Comparison of ENCODE assay signal across 8 cellular contexts in genomic region chr12:14384783-14385638, GRCh38. TPM values are rescaled to one million over a fixed set of nuclear protein-coding genes. Genes with fewer than 3 reads are reported as not detected.
DNase-seq lines count a peak whose midpoint lies in the region; TF ChIP-seq lines count a peak whose summit lies in the region.

No MANE protein-coding gene starts in this region.

- peak overlapping the region; percentile 30; the same call in 1 of the 2 replicates for H3K4me2 ChIP-seq in MM.1S (ENCODE audit: low read depth, low read length)
- peak overlapping the region; percentile 42 for H3K4me2 ChIP-seq in SK-N-SH
- H3K4me2 ChIP-seq in hepatocyte = peak overlapping the region; percentile 67

- H3K9ac ChIP-seq in MM.1S (ENCODE audit: low read length) (no peak overlapping the region; the same call in 1 of the 2 replicates), SK-N-SH (peak overlapping the region; percentile 50; the same call in 1 of the 2 replicates)

- H3K79me2 ChIP-seq in MM.1S (ENCODE audit: low read length) (peaks cover 85% of the 10 kb centered on the region), SK-N-SH (ENCODE audit: insufficient read depth) (peaks cover 82% of the 10 kb centered on the region), hepatocyte (peaks cover 93% of the 10 kb centered on the region)

- DNase-seq in GM12865 (ENCODE audit: low read depth) (peak; percentile 97), HAP-1 (ENCODE audit: low spot score in 2 of 2) (peak; percentile 71 to 76), MM.1S (peak; percentile 55), SK-N-SH (peak; percentile 60), astrocyte of the hippocampus (ENCODE audit: low read depth, low spot score) (peak; percentile 95), hepatocyte (ENCODE audit: low spot score) (peak; percentile 75), retinal pigment epithelial cell (ENCODE audit: low read depth) (peak; percentile 91), ureter (ENCODE audit: low spot score) (no peak)

- H3K27ac ChIP-seq in MM.1S (ENCODE audit: low read length) (peak overlapping the region; percentile 15; the same call in 1 of the 2 replicates), SK-N-SH (ENCODE audit: low read depth in 2 of 2, low read length in 1 of 2) (peak overlapping the region; percentile 70 to 96), hepatocyte (peak overlapping the region; percentile 84)

- peak overlapping the region; percentile 80 for H3K4me3 ChIP-seq in GM12865 (ENCODE audit: low read depth, low read length)
- H3K4me3 ChIP-seq in HAP-1 = no peak overlapping the region
- H3K4me3 ChIP-seq in MM.1S (ENCODE audit: low read length) = peak overlapping the region; percentile 6; the same call in 1 of the 2 replicates
- H3K4me3 ChIP-seq in SK-N-SH (ENCODE audit: low read depth in 2 of 2, low read length in 1 of 2) = peak overlapping the region; percentile 7 to 34; a peak in 3 of 4 replicates
- peak overlapping the region; percentile 5 for H3K4me3 ChIP-seq in hepatocyte
- H3K4me3 ChIP-seq in retinal pigment epithelial cell (ENCODE audit: low read length) = peak overlapping the region; percentile 37

- H3K36me3 ChIP-seq in HAP-1 (replicated peaks) = no peaks in the 10 kb centered on the region
- no peaks in the 10 kb centered on the region for H3K36me3 ChIP-seq in MM.1S (replicated peaks; ENCODE audit: insufficient read depth, low read length)
- peaks cover under 1 to 13% of the 10 kb centered on the region in 2 experiments for H3K36me3 ChIP-seq in SK-N-SH (replicated peaks in 1 of 2; ENCODE audit: control insufficient read depth in 1 of 2, insufficient read depth in 2 of 2, low read length in 1 of 2)
- no peaks in the 10 kb centered on the region for H3K36me3 ChIP-seq in hepatocyte (replicated peaks; ENCODE audit: insufficient read depth, low read depth)

- H3F3A ChIP-seq in MM.1S (ENCODE audit: insufficient read depth, low read length) = no peaks in the 10 kb centered on the region
- H3F3A ChIP-seq in SK-N-SH (replicated peaks; ENCODE audit: insufficient read depth) = peaks cover 3% of the 10 kb centered on the region

- no peaks in the 10 kb centered on the region for H3K27me3 ChIP-seq in HAP-1 (ENCODE audit: low read depth)
- H3K27me3 ChIP-seq in MM.1S (replicated peaks; ENCODE audit: insufficient read depth, low read length) = no peaks in the 10 kb centered on the region
- H3K27me3 ChIP-seq in SK-N-SH (ENCODE audit: insufficient read depth) = no peaks in the 10 kb centered on the region
- H3K27me3 ChIP-seq in hepatocyte = no peaks in the 10 kb centered on the region

- no peaks in the 10 kb centered on the region for H4K20me1 ChIP-seq in MM.1S (ENCODE audit: insufficient read depth, low read length)
- no peaks in the 10 kb centered on the region for H4K20me1 ChIP-seq in SK-N-SH (ENCODE audit: insufficient read depth)
- H4K20me1 ChIP-seq in hepatocyte (ENCODE audit: insufficient read depth, poor library complexity, severe bottlenecking) = no peaks in the 10 kb centered on the region

- in situ Hi-C loops in HAP-1 (cut with MboI; ENCODE audit: low sequenced_read_pairs) = no loop called here

- peak in 1 of 2 experiments; percentile 58; a peak in 2 of 4 replicates for TF ChIP-seq EP300 in SK-N-SH (IDR thresholded peaks at IDR 0.05; ENCODE audit: borderline replicate concordance in 1 of 2, low read depth in 1 of 2, low read length in 1 of 2)

- no peak overlapping the region for H2AFZ ChIP-seq in MM.1S (ENCODE audit: low read length)
- H2AFZ ChIP-seq in SK-N-SH (ENCODE audit: low read depth) = peak overlapping the region; percentile 83
- H2AFZ ChIP-seq in hepatocyte = peak overlapping the region; percentile 9

- H3K9me2 ChIP-seq in MM.1S (replicated peaks; ENCODE audit: insufficient read depth, low read length) (no peaks in the 10 kb centered on the region), SK-N-SH (peaks cover 6% of the 10 kb centered on the region; the same call in 1 of the 2 replicates), hepatocyte (replicated peaks; ENCODE audit: insufficient read depth) (no peaks in the 10 kb centered on the region)

- POLR2A ChIA-PET in SK-N-SH (lab: Yijun Ruan, JAX) = interaction anchor here (0.9 to 1.8 kb wide), 3 partner anchors 10 to 127 kb away, joined by 6 to 10 read pairs (median 9); partner anchors contain the start of gene ATF7IP

- peak; percentile 21; the same call in 1 of the 2 replicates for TF ChIP-seq RAD21 in SK-N-SH (IDR thresholded peaks at IDR 0.05; ENCODE audit: low read length)

- CTCF ChIA-PET in SK-N-SH (lab: Yijun Ruan, JAX) = interaction anchor here (0.6 to 2.9 kb wide), 8 partner anchors 9 to 385 kb away, joined by 3 to 10 read pairs (median 3); partner anchors contain the start of gene ATF7IP

- 0% methylated on average over 2 of the region's 2 CpGs for WGBS in SK-N-SH (ENCODE audit: low lambda C conversion rate)
- WGBS in hepatocyte (ENCODE audit: low lambda C conversion rate, missing lambda C conversion rate) = 5% methylated on average over 2 of the region's 2 CpGs

- H3K9me3 ChIP-seq in HAP-1 (peaks cover 6% of the 10 kb centered on the region), MM.1S (replicated peaks; ENCODE audit: insufficient read depth, low read length) (no peaks in the 10 kb centered on the region), SK-N-SH (0 out of 2 replicates have a peak, but pooled peaks cover 8% of the 10 kb centered on the region), hepatocyte (ENCODE audit: low read depth) (peaks cover 13% of the 10 kb centered on the region)

- TF ChIP-seq CTCF in GM12865 (IDR thresholded peaks at IDR 0.05; ENCODE audit: insufficient read depth, low read depth, low read length, missing control alignments) (no peak), MM.1S (IDR thresholded peaks at IDR 0.05; ENCODE audit: low read length) (no peak), SK-N-SH (IDR thresholded peaks at IDR 0.05) (no peak), hepatocyte (IDR thresholded peaks at IDR 0.05; ENCODE audit: poor library complexity) (no peak), retinal pigment epithelial cell (conservative IDR thresholded peaks at IDR 0.05; ENCODE audit: low read depth, low read length) (no peak)

- H3K4me1 ChIP-seq in HAP-1 (peaks cover 21% of the 10 kb centered on the region), MM.1S (ENCODE audit: low read length) (peaks cover 5% of the 10 kb centered on the region; the same call in 1 of the 2 replicates), SK-N-SH (ENCODE audit: control insufficient read depth in 1 of 2, insufficient read depth in 2 of 2, low read depth in 1 of 2, low read length in 1 of 2) (peaks cover 6% of the 10 kb centered on the region in 2 experiments; a peak in 3 of 4 replicates), hepatocyte (ENCODE audit: insufficient read depth) (peaks cover 13% of the 10 kb centered on the region)

TF ChIP-seq in SK-N-SH, 30 proteins besides CTCF, POLR2A, EP300 and RAD21 (continues in another document):
- TF ChIP-seq CHD2 (IDR thresholded peaks at IDR 0.05; ENCODE audit: low read length, partially characterized antibody) (peak; percentile 75), SIN3A (IDR thresholded peaks at IDR 0.05; ENCODE audit: borderline replicate concordance, low read depth, low read length) (no peak), ELF1 (IDR thresholded peaks at IDR 0.05) (no peak), TAF1 (IDR thresholded peaks at IDR 0.05; ENCODE audit: borderline replicate concordance, low read depth, low read length) (peak; percentile 15; the same call in 1 of the 2 replicates), RFX5 (IDR thresholded peaks at IDR 0.05; ENCODE audit: low read length) (peak; percentile 79; the same call in 1 of the 2 replicates), IRF3 (IDR thresholded peaks at IDR 0.05; ENCODE audit: low read depth, low read length) (0 out of 2 replicates have a peak, but pooled peaks have one; percentile 8), TCF12 (IDR thresholded peaks at IDR 0.05) (peak; percentile 56), GATA2 (CRISPR knock-in tag; IDR thresholded peaks at IDR 0.05) (no peak), GABPA (IDR thresholded peaks at IDR 0.05; ENCODE audit: low read depth) (no peak), MXI1 (IDR thresholded peaks at IDR 0.05; ENCODE audit: low read depth, low read length) (no peak; the same call in 1 of the 2 replicates), POLR2AphosphoS5 (IDR thresholded peaks at IDR 0.05; ENCODE audit: low read depth, low read length) (peak; percentile 47; the same call in 1 of the 2 replicates), TEAD4 (IDR thresholded peaks at IDR 0.05; ENCODE audit: borderline replicate concordance, insufficient read depth) (peak; percentile 80; the same call in 1 of the 2 replicates), NFIC (IDR thresholded peaks at IDR 0.05; ENCODE audit: borderline replicate concordance) (no peak)
- TF ChIP-seq, protein P1, sequence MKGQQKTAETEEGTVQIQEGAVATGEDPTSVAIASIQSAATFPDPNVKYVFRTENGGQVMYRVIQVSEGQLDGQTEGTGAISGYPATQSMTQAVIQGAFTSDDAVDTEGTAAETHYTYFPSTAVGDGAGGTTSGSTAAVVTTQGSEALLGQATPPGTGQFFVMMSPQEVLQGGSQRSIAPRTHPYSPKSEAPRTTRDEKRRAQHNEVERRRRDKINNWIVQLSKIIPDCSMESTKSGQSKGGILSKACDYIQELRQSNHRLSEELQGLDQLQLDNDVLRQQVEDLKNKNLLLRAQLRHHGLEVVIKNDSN (IDR thresholded peaks at IDR 0.05; ENCODE audit: borderline replicate concordance, low read depth) = 0 out of 2 replicates have a peak, but pooled peaks have one; percentile 4

RNA-seq across cellular contexts. Expression of gene ATF7IP, which starts 19.5 kb away (rescaled TPM):
- polyA plus RNA-seq in SK-N-SH (2012; rRNA removed) (2.8 and 3.4 TPM in 2 replicates), hepatocyte (24.8 and 28.8 TPM in 2 replicates)
- 3.1 and 3.9 TPM in 2 replicates for polyA plus RNA-seq in SK-N-SH (2012; cell fraction: cytosol; rRNA removed)
- polyA plus RNA-seq in SK-N-SH (2012; cell fraction: nucleus; rRNA removed) = 3.8 and 5.2 TPM in 2 replicates
- total RNA-seq in hepatocyte (46.4 and 52.5 TPM in 2 replicates), ureter (124 TPM)

Comparison
In these comparisons a context has a peak if more than half of its experiments do, and no peak if none do; other contexts are left out.
1. H3K27ac ChIP-seq: peak in every context shown above with its lines; median percentile 84 in hepatocyte; 83 in SK-N-SH; 15 in MM.1S.